7 cellular contexts compared by ENCODE assay signal in the genomic region with DNA sequence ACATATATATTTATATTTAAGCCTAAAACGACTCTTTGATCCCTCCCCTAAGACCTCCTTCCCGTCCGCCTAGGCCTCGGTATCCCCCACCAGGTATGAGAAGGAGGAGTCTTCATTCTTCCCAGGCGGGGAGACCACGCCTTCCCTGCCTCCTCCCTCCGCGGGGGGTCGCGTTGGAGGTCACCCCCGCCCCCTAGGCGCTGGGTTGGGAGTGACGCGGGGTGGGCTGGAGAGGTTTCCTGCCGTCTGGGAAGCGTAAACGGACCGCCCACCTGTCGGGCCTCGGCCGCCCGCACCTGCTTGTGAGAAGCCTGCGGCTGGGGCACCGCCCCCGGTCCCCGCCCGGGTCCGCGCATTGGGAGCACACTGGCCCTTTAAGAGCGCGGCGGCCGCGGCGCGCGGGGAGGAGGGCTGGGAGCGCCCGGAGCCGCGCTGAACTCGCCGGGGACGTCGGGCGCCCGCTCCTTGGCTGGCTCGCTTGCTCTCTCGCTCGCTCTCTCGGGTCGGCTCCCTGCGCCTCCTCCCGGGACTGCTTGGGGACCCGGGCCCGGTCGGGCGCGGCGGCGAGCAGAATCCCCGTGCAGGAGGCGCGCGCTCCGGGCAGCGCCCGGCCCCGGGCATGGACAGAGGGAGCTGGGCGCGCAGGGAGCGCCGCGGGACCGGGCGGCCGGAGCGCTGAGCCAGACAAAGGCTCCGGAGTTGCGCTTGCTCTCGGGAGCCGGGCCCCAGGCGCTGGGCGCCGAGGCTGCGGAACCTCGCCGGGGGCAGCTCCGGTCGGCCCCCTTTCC. TPM values are rescaled to one million over a fixed set of nuclear protein-coding genes. Genes with fewer than 3 reads are reported as not detected.
DNase-seq lines count a peak whose midpoint lies in the region; ATAC-seq and TF ChIP-seq lines count a peak whose summit lies in the region.

TSS of gene MMP15 (plus strand) at position 404 of the 788 bp plus-strand sequence. CDS start 597 bp downstream, outside the sequence.

- peak; percentile 84 for DNase-seq in GM13976 (ENCODE audit: low spot score)
- DNase-seq in NCI-H82 (lab: John Stamatoyannopoulos, UW), result peak; percentile 85
- DNase-seq in activated T-cell treated with anti-CD3 and anti-CD28 coated beads for 24 hours (ENCODE audit: low read depth), result peak; percentile 45
- DNase-seq in erythroblast (lab: John Stamatoyannopoulos, UW), result peak; percentile 50 to 56
- peak; percentile 88 for DNase-seq in mucosa of gallbladder (ENCODE audit: low spot score)
- peak; percentile 20 to 42 for DNase-seq in stimulated activated CD8-positive, alpha-beta memory T cell treated with anti-CD3 and anti-CD28 coated beads, Interleukin-4, amount 100 ng/mL, for 4 hours (ENCODE audit: low read depth in 2 of 2, low spot score in 1 of 2)

- TF ChIP-seq CTCF in GM13976 (IDR thresholded peaks at IDR 0.05; ENCODE audit: borderline replicate concordance, control extremely low read depth, extremely low read depth, insufficient read depth, missing control alignments), result no peak

- ATAC-seq in HG03103 (IDR thresholded peaks at IDR 0.05; ENCODE audit: low read depth, unreplicated experiment), result peak; percentile 53

- no peak for TF ChIP-seq POLR2A in erythroblast (IDR thresholded peaks at IDR 0.05; ENCODE audit: low read length)

- in situ Hi-C loops in GM13976 (cut with MboI; ENCODE audit: low sequenced_read_pairs, unreplicated experiment), result no loop called here

RNA-seq across cellular contexts. Expression of gene MMP15, which starts in this region (rescaled TPM):
- 109 TPM for total RNA-seq in mucosa of gallbladder

Comparison
In these comparisons a context has a peak if more than half of its experiments do, and no peak if none do; other contexts are left out.
1. Peak in every context shown above with its lines: DNase-seq and ATAC-seq.
2. DNase-seq: peak in every context shown above with its lines; median percentile 88 in mucosa of gallbladder; 85 in NCI-H82; 84 in GM13976; 53 in erythroblast; 45 in activated T-cell treated with anti-CD3 and anti-CD28 coated beads for 24 hours; 31 in stimulated activated CD8-positive, alpha-beta memory T cell treated with anti-CD3 and anti-CD28 coated beads, Interleukin-4, amount 100 ng/mL, for 4 hours.